Comparison of ENCODE assay signal across 1 cellular context in genomic region chr5:159424123-159424522, GRCh38.
TF ChIP-seq lines count a peak whose summit lies in the region.

No MANE protein-coding gene starts in this region.

TF ChIP-seq in GM12878, 131 proteins besides CTCF, POLR2A, EP300 and RAD21 (continued from another document):
- TF ChIP-seq CUX1 (IDR thresholded peaks at IDR 0.05; ENCODE audit: insufficient replicate concordance, low read depth, low read length) = no peak
- 0 out of 2 replicates have a peak, but pooled peaks have one; percentile 45 for TF ChIP-seq IKZF1 (conservative IDR thresholded peaks at IDR 0.05)
- TF ChIP-seq PKNOX1 (IDR thresholded peaks at IDR 0.05) = peak; percentile 30; the same call in 1 of the 2 replicates
- TF ChIP-seq IKZF2 (IDR thresholded peaks at IDR 0.05) = peak in 1 of 2 experiments; percentile 11; a peak in 1 of 4 replicates
- TF ChIP-seq SMAD5 (IDR thresholded peaks at IDR 0.05; ENCODE audit: low read depth) = no peak
- peak; percentile 50; the same call in 1 of the 2 replicates for TF ChIP-seq NFIC (IDR thresholded peaks at IDR 0.05; ENCODE audit: low read depth, low read length)
- TF ChIP-seq ESRRA (IDR thresholded peaks at IDR 0.05; ENCODE audit: low read length) = no peak
- TF ChIP-seq PRDM15 (CRISPR knock-in tag; IDR thresholded peaks at IDR 0.05) = no peak
- 0 out of 2 replicates have a peak, but pooled peaks have one; percentile 23 for TF ChIP-seq MEF2A (IDR thresholded peaks at IDR 0.05; ENCODE audit: insufficient read depth, low read depth, low read length)
- TF ChIP-seq TARDBP (IDR thresholded peaks at IDR 0.05; ENCODE audit: borderline replicate concordance) = no peak
- peak; percentile 79 for TF ChIP-seq JUNB (IDR thresholded peaks at IDR 0.05)
- TF ChIP-seq BACH1 (IDR thresholded peaks at IDR 0.05; ENCODE audit: borderline replicate concordance) = no peak
- TF ChIP-seq KLF5 (IDR thresholded peaks at IDR 0.05; ENCODE audit: partially characterized antibody) = no peak
- no peak for TF ChIP-seq MYB (IDR thresholded peaks at IDR 0.05; ENCODE audit: borderline replicate concordance, low read depth, low read length)
- TF ChIP-seq EED (IDR thresholded peaks at IDR 0.05; ENCODE audit: low read depth) = peak; percentile 83
- TF ChIP-seq ZBED1 (IDR thresholded peaks at IDR 0.05; ENCODE audit: borderline replicate concordance) = no peak
- peak; percentile 72; the same call in 1 of the 2 replicates for TF ChIP-seq IRF4 (IDR thresholded peaks at IDR 0.05; ENCODE audit: low read depth, low read length)
- TF ChIP-seq CREM (IDR thresholded peaks at IDR 0.05; ENCODE audit: low read depth) = 0 out of 2 replicates have a peak, but pooled peaks have one; percentile 33
- no peak for TF ChIP-seq NBN (IDR thresholded peaks at IDR 0.05)
- no peak for TF ChIP-seq NFYA (IDR thresholded peaks at IDR 0.05; ENCODE audit: borderline replicate concordance, low read depth, low read length)
- TF ChIP-seq FOXM1 (IDR thresholded peaks at IDR 0.05; ENCODE audit: low read depth, low read length) = 0 out of 2 replicates have a peak, but pooled peaks have one; percentile 37
- no peak for TF ChIP-seq MXI1 (IDR thresholded peaks at IDR 0.05; ENCODE audit: low read depth, low read length)
- 0 out of 2 replicates have a peak, but pooled peaks have one; percentile 33 for TF ChIP-seq YY1 (IDR thresholded peaks at IDR 0.05; ENCODE audit: low read depth, low read length)
- peak; percentile 40; the same call in 1 of the 2 replicates for TF ChIP-seq TCF12 (IDR thresholded peaks at IDR 0.05; ENCODE audit: low read depth, low read length)
- no peak for TF ChIP-seq WRNIP1 (IDR thresholded peaks at IDR 0.05; ENCODE audit: borderline replicate concordance, low read depth, low read length)
- TF ChIP-seq ELK1 (IDR thresholded peaks at IDR 0.05; ENCODE audit: low read depth, low read length) = no peak
- TF ChIP-seq GABPA (IDR thresholded peaks at IDR 0.05; ENCODE audit: low read depth) = no peak
- no peak for TF ChIP-seq MTA3 (IDR thresholded peaks at IDR 0.05; ENCODE audit: borderline replicate concordance, low read length)
- TF ChIP-seq NR2C1 (IDR thresholded peaks at IDR 0.05) = no peak
- TF ChIP-seq BMI1 (IDR thresholded peaks at IDR 0.05; ENCODE audit: borderline replicate concordance) = no peak
- TF ChIP-seq TBL1XR1 (IDR thresholded peaks at IDR 0.05; ENCODE audit: low read depth, low read length) = no peak
- no peak for TF ChIP-seq ZZZ3 (IDR thresholded peaks at IDR 0.05; ENCODE audit: control insufficient read depth, insufficient read length, low read depth)
- TF ChIP-seq BCL11A (IDR thresholded peaks at IDR 0.05; ENCODE audit: low read depth, low read length) = peak; percentile 26; the same call in 1 of the 2 replicates
